In genomic region chr10:3067859-3068179, GRCh38 we compare ENCODE assay signal across 8 cellular contexts. TPM values are rescaled to one million over a fixed set of nuclear protein-coding genes. Genes with fewer than 3 reads are reported as not detected.
DNase-seq lines count a peak whose midpoint lies in the region; ATAC-seq, FAIRE-seq and TF ChIP-seq lines count a peak whose summit lies in the region.

No MANE protein-coding gene starts in this region.

- peak overlapping the region; percentile 73 to 76 for H3K4me3 ChIP-seq in kidney (ENCODE audit: low read length in 2 of 2)
- H3K4me3 ChIP-seq in testis, result peak overlapping the region; percentile 65 to 68

- H3K4me1 ChIP-seq in kidney (ENCODE audit: control insufficient read depth in 1 of 2, insufficient read depth in 1 of 2, low read depth in 1 of 2, low read length in 2 of 2) (peaks cover 2 to 6% of the 10 kb centered on the region in 2 donors), testis (no peaks in the 10 kb centered on the region)

- WGBS in testis, 2 donors, result 0% methylated on average over 17 to 29 of the region's 29 CpGs

- peaks cover 26% of the 10 kb centered on the region for H3K4me1 Mint-ChIP-seq in activated T-helper 17 cell treated with anti-CD3 and anti-CD28 coated beads, Interleukin-2, amount 50 U/mL, for 72 hours

- H3K27ac ChIP-seq in kidney (ENCODE audit: low read depth in 2 of 2, low read length in 2 of 2) (peak overlapping the region; percentile 72 to 82), testis (peak overlapping the region; percentile 9 to 68)

- peak; percentile 3 for ATAC-seq in HG03045 (IDR thresholded peaks at IDR 0.05; ENCODE audit: unreplicated experiment)
- ATAC-seq in activated T-helper 17 cell treated with anti-CD3 and anti-CD28 coated beads, Interleukin-2, amount 50 U/mL, for 72 hours (replicated peaks), result peak; percentile 6
- no peak for ATAC-seq in HG03354 (IDR thresholded peaks at IDR 0.05; ENCODE audit: poor library complexity, severe bottlenecking, unreplicated experiment)

- H3K9me3 Mint-ChIP-seq in activated T-helper 17 cell treated with anti-CD3 and anti-CD28 coated beads, Interleukin-2, amount 50 U/mL, for 72 hours, result peaks cover 4% of the 10 kb centered on the region

- H3K9ac ChIP-seq in kidney (ENCODE audit: low read length in 2 of 2), result peak overlapping the region; percentile 64 to 81

- H3K27me3 Mint-ChIP-seq in activated T-helper 17 cell treated with anti-CD3 and anti-CD28 coated beads, Interleukin-2, amount 50 U/mL, for 72 hours, result no peaks in the 10 kb centered on the region

- H3K36me3 Mint-ChIP-seq in activated T-helper 17 cell treated with anti-CD3 and anti-CD28 coated beads, Interleukin-2, amount 50 U/mL, for 72 hours (ENCODE audit: low read depth), result peaks cover 52% of the 10 kb centered on the region

- H3K27me3 ChIP-seq in testis, result no peaks in the 10 kb centered on the region

- TF ChIP-seq CTCF in kidney (IDR thresholded peaks at IDR 0.05; ENCODE audit: borderline replicate concordance, extremely low read depth, insufficient read depth), result no peak
- no peak for TF ChIP-seq CTCF in testis (IDR thresholded peaks at IDR 0.05)

- no peak for TF ChIP-seq POLR2A in testis (IDR thresholded peaks at IDR 0.05)

- peak overlapping the region; percentile 83 for H3K4me3 Mint-ChIP-seq in activated T-helper 17 cell treated with anti-CD3 and anti-CD28 coated beads, Interleukin-2, amount 50 U/mL, for 72 hours

- intact Hi-C loops in kidney (cut with DNase I), result no loop called here
- intact Hi-C loops in testis (cut with DNase I; ENCODE audit: low total_unique reads), result no loop called here

- H3K27ac Mint-ChIP-seq in activated T-helper 17 cell treated with anti-CD3 and anti-CD28 coated beads, Interleukin-2, amount 50 U/mL, for 72 hours, result peak overlapping the region; percentile 77

- H3K36me3 ChIP-seq in kidney (ENCODE audit: control insufficient read depth in 1 of 2, insufficient read depth in 2 of 2, low read length in 2 of 2) (peaks cover 0 to 3% of the 10 kb centered on the region in 2 donors), testis (ENCODE audit: low read depth, missing control alignments) (no peaks in the 10 kb centered on the region)

- no peaks in the 10 kb centered on the region for H3K9me3 ChIP-seq in kidney (ENCODE audit: control insufficient read depth in 1 of 2, low read length in 2 of 2)
- H3K9me3 ChIP-seq in testis, result no peaks in the 10 kb centered on the region

- DNase-seq in activated T-cell treated with anti-CD3 and anti-CD28 coated beads for 4 hours (peak; percentile 20), kidney (peak; percentile 81), testis (no peak), NCI-H510A treated with DMSO at 0.1 percent for 48 hours (lab: John Stamatoyannopoulos, UW) (no peak)
- no peak for DNase-seq in activated T-cell treated with anti-CD3 and anti-CD28 coated beads, Interleukin-2, amount 50 U/mL, for 48 hours

- FAIRE-seq in kidney (lab: Jason Lieb, UNC), result no peak

RNA-seq across cellular contexts. Expression of gene PFKP, which starts 0.5 kb away (rescaled TPM):
- total RNA-seq in activated T-helper 17 cell treated with anti-CD3 and anti-CD28 coated beads, Interleukin-2, amount 50 U/mL, for 72 hours, result 100 to 1,000 TPM; 349 TPM
- total RNA-seq in kidney, result 139 TPM
- 51.2 TPM for polyA plus RNA-seq in kidney (ENCODE audit: insufficient read depth, low read depth, low replicate concordance)
- total RNA-seq in testis, result 100 to 1,000 TPM; 134 to 186 TPM
- 447 TPM for polyA plus RNA-seq in testis (ENCODE audit: insufficient read depth, low read depth, low replicate concordance)

Comparison
In these comparisons a context has a peak if more than half of its experiments do, and no peak if none do; other contexts are left out.
1. DNase-seq: peak in activated T-cell treated with anti-CD3 and anti-CD28 coated beads for 4 hours (single experiment) and kidney (single experiment); none in activated T-cell treated with anti-CD3 and anti-CD28 coated beads, Interleukin-2, amount 50 U/mL, for 48 hours (0 of 2), testis (single experiment) and NCI-H510A treated with DMSO at 0.1 percent for 48 hours (single experiment).